ENCODE assay signal across 2 cellular contexts in the genomic region with DNA sequence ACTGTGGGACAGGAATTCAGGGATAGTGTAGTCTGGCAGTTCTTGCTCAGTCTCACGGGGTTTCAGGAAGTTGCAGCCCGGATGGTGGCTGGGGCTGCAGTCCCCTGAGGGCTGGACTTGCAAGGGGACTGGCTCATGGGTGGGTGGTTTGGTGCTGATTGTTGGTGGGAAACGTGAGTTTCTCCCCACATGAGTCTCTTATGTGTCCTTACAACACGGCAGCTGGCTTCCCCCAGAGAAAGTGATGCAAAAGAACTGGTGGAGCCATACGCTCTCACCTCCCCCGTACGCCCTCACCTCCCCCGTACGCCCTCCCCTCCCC.
TF ChIP-seq lines count a peak whose summit lies in the region.

No MANE protein-coding gene starts in this region.

TF ChIP-seq in IMR-90, 13 proteins besides CTCF, POLR2A, EP300 and RAD21:
- TF ChIP-seq BHLHE40 (IDR thresholded peaks at IDR 0.05; ENCODE audit: low read depth, low read length) (no peak), SMC3 (IDR thresholded peaks at IDR 0.05; ENCODE audit: low read depth, low read length) (no peak), MXI1 (IDR thresholded peaks at IDR 0.05; ENCODE audit: borderline replicate concordance, low read depth, low read length) (no peak), RCOR1 (IDR thresholded peaks at IDR 0.05; ENCODE audit: insufficient replicate concordance, low read length) (no peak), NFE2L2 (IDR thresholded peaks at IDR 0.05; ENCODE audit: low read depth, low read length) (no peak), RFX5 (IDR thresholded peaks at IDR 0.05; ENCODE audit: low read depth, low read length) (no peak), MAZ (IDR thresholded peaks at IDR 0.05; ENCODE audit: borderline replicate concordance, low read depth, low read length) (no peak), CHD1 (IDR thresholded peaks at IDR 0.05; ENCODE audit: low read depth, low read length) (no peak), FOS (IDR thresholded peaks at IDR 0.05; ENCODE audit: low read depth, low read length) (no peak)
- TF ChIP-seq, protein P1, sequence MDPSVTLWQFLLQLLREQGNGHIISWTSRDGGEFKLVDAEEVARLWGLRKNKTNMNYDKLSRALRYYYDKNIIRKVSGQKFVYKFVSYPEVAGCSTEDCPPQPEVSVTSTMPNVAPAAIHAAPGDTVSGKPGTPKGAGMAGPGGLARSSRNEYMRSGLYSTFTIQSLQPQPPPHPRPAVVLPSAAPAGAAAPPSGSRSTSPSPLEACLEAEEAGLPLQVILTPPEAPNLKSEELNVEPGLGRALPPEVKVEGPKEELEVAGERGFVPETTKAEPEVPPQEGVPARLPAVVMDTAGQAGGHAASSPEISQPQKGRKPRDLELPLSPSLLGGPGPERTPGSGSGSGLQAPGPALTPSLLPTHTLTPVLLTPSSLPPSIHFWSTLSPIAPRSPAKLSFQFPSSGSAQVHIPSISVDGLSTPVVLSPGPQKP (IDR thresholded peaks at IDR 0.05; ENCODE audit: borderline replicate concordance, low read depth, low read length), result no peak

TF ChIP-seq in H1, 55 proteins besides CTCF, POLR2A, EP300 and RAD21:
- TF ChIP-seq CHD7 (IDR thresholded peaks at IDR 0.05; ENCODE audit: insufficient replicate concordance, low read length) (no peak), NRF1 (IDR thresholded peaks at IDR 0.05; ENCODE audit: low read depth, low read length) (no peak), KDM5A (IDR thresholded peaks at IDR 0.05; ENCODE audit: low read length) (no peak), TCF12 (IDR thresholded peaks at IDR 0.05; ENCODE audit: low read depth, low read length) (no peak), HDAC2 (IDR thresholded peaks at IDR 0.05; ENCODE audit: borderline replicate concordance in 1 of 2, low read depth in 2 of 2, low read length in 2 of 2) (no peak), GTF2F1 (IDR thresholded peaks at IDR 0.05; ENCODE audit: borderline replicate concordance, low read depth, low read length) (no peak), BCL11A (IDR thresholded peaks at IDR 0.05; ENCODE audit: low read depth in 2 of 2, low read length in 2 of 2) (no peak), POLR2AphosphoS5 (IDR thresholded peaks at IDR 0.05; ENCODE audit: low read depth, low read length) (no peak), CEBPB (IDR thresholded peaks at IDR 0.05; ENCODE audit: low read depth, low read length) (no peak), EGR1 (IDR thresholded peaks at IDR 0.05; ENCODE audit: borderline replicate concordance, low read depth, low read length) (no peak), FOSL1 (IDR thresholded peaks at IDR 0.05; ENCODE audit: insufficient read depth, low read depth, low read length) (no peak), TBP (IDR thresholded peaks at IDR 0.05; ENCODE audit: low read depth, low read length) (no peak), GABPA (IDR thresholded peaks at IDR 0.05; ENCODE audit: borderline replicate concordance, insufficient read depth, low read length) (no peak), SAP30 (IDR thresholded peaks at IDR 0.05; ENCODE audit: insufficient read depth, insufficient replicate concordance, low read length) (no peak), HDAC6 (IDR thresholded peaks at IDR 0.05; ENCODE audit: low read depth, low read length) (no peak), SUZ12 (IDR thresholded peaks at IDR 0.05; ENCODE audit: low read length) (no peak), POU5F1 (IDR thresholded peaks at IDR 0.05; ENCODE audit: low read depth, low read length) (no peak), CREB1 (IDR thresholded peaks at IDR 0.05) (no peak)
